18 cellular contexts compared by ENCODE assay signal in genomic region chrX:154211057-154211456, GRCh38. TPM values are rescaled to one million over a fixed set of nuclear protein-coding genes. Genes with fewer than 3 reads are reported as not detected.
"Had no signal": no experiment of that assay in that cellular context is flagged by ENCODE, and none has a peak within 500 bp of the region (broad histone marks: within the 10 kb centered on the region; RNA-seq: fewer than 3 reads in every experiment).

No MANE protein-coding gene starts in this region.

RNA-seq across cellular contexts. Expression of gene OPN1MW2, which starts 8.5 kb away (rescaled TPM):
- total RNA-seq: activated B cell treated with CpG ODN at 0.5 μM for 24 hours; activated CD4-positive, alpha-beta memory T cell treated with anti-CD3 and anti-CD28 coated beads for 36 hours; activated naive CD4-positive, alpha-beta T cell treated with anti-CD3 and anti-CD28 coated beads, Interleukin-2, amount 50 U/mL, for 72 hours; activated naive CD8-positive, alpha-beta T cell treated with anti-CD3 and anti-CD28 coated beads, Interleukin-2, amount 10 ng/mL, durations not matched to agents 7 days and 5 days; activated T-helper 1 cell treated with anti-CD3 and anti-CD28 coated beads, Interleukin-12 subunit alpha, Interleukin-12 subunit beta, Interleukin-2, Interleukin-4 antibody, amounts not matched to agents 30 ng/mL and 10 ng/mL and 1 ng/mL, durations not matched to agents 14 hours and 24 hours and 36 hours; activated T-helper 2 cell treated with anti-CD3 and anti-CD28 coated beads, Interferon-gamma antibody, Interleukin-2, Interleukin-4, amounts not matched to agents 10 μg/mL and 5 μg/mL and 100 μg/mL, durations not matched to agents 14 hours and 24 hours and 36 hours; ascending aorta; breast epithelium; cardiac muscle cell; colonic mucosa; dermis microvascular lymphatic vessel endothelial cell; endodermal cell; esophagus muscularis mucosa; foreskin keratinocyte; gastrocnemius medialis; heart left ventricle; T-cell; T-helper 2 cell treated with Interferon-gamma antibody and Interleukin-4, amounts not matched to agents 100 ng/mL and 5 ng/mL, for 36 hours had no signal
- polyA plus RNA-seq: cardiac muscle cell, foreskin keratinocyte, heart left ventricle had no signal

RNA-seq across cellular contexts. Expression of gene OPN1MW, which starts 28.7 kb away (rescaled TPM):
- total RNA-seq: activated B cell treated with CpG ODN at 0.5 μM for 24 hours; activated CD4-positive, alpha-beta memory T cell treated with anti-CD3 and anti-CD28 coated beads for 36 hours; activated naive CD4-positive, alpha-beta T cell treated with anti-CD3 and anti-CD28 coated beads, Interleukin-2, amount 50 U/mL, for 72 hours; activated naive CD8-positive, alpha-beta T cell treated with anti-CD3 and anti-CD28 coated beads, Interleukin-2, amount 10 ng/mL, durations not matched to agents 7 days and 5 days; activated T-helper 1 cell treated with anti-CD3 and anti-CD28 coated beads, Interleukin-12 subunit alpha, Interleukin-12 subunit beta, Interleukin-2, Interleukin-4 antibody, amounts not matched to agents 30 ng/mL and 10 ng/mL and 1 ng/mL, durations not matched to agents 14 hours and 24 hours and 36 hours; activated T-helper 2 cell treated with anti-CD3 and anti-CD28 coated beads, Interferon-gamma antibody, Interleukin-2, Interleukin-4, amounts not matched to agents 10 μg/mL and 5 μg/mL and 100 μg/mL, durations not matched to agents 14 hours and 24 hours and 36 hours; ascending aorta; breast epithelium; cardiac muscle cell; colonic mucosa; dermis microvascular lymphatic vessel endothelial cell; endodermal cell; esophagus muscularis mucosa; foreskin keratinocyte; gastrocnemius medialis; heart left ventricle; T-cell; T-helper 2 cell treated with Interferon-gamma antibody and Interleukin-4, amounts not matched to agents 100 ng/mL and 5 ng/mL, for 36 hours had no signal
- polyA plus RNA-seq: cardiac muscle cell, foreskin keratinocyte, heart left ventricle had no signal

RNA-seq across cellular contexts. Expression of gene OPN1MW3, which starts 46.3 kb away (rescaled TPM):
- total RNA-seq: activated B cell treated with CpG ODN at 0.5 μM for 24 hours; activated CD4-positive, alpha-beta memory T cell treated with anti-CD3 and anti-CD28 coated beads for 36 hours; activated naive CD4-positive, alpha-beta T cell treated with anti-CD3 and anti-CD28 coated beads, Interleukin-2, amount 50 U/mL, for 72 hours; activated naive CD8-positive, alpha-beta T cell treated with anti-CD3 and anti-CD28 coated beads, Interleukin-2, amount 10 ng/mL, durations not matched to agents 7 days and 5 days; activated T-helper 1 cell treated with anti-CD3 and anti-CD28 coated beads, Interleukin-12 subunit alpha, Interleukin-12 subunit beta, Interleukin-2, Interleukin-4 antibody, amounts not matched to agents 30 ng/mL and 10 ng/mL and 1 ng/mL, durations not matched to agents 14 hours and 24 hours and 36 hours; activated T-helper 2 cell treated with anti-CD3 and anti-CD28 coated beads, Interferon-gamma antibody, Interleukin-2, Interleukin-4, amounts not matched to agents 10 μg/mL and 5 μg/mL and 100 μg/mL, durations not matched to agents 14 hours and 24 hours and 36 hours; ascending aorta; breast epithelium; cardiac muscle cell; colonic mucosa; dermis microvascular lymphatic vessel endothelial cell; endodermal cell; esophagus muscularis mucosa; foreskin keratinocyte; gastrocnemius medialis; heart left ventricle; T-cell; T-helper 2 cell treated with Interferon-gamma antibody and Interleukin-4, amounts not matched to agents 100 ng/mL and 5 ng/mL, for 36 hours had no signal
- polyA plus RNA-seq: cardiac muscle cell, foreskin keratinocyte, heart left ventricle had no signal
